ENCODE assay signal across 6 cellular contexts in genomic region chr14:20454359-20454644, GRCh38. TPM values are rescaled to one million over a fixed set of nuclear protein-coding genes. Genes with fewer than 3 reads are reported as not detected.
A peak's percentile ranks its signal among the peaks of the same experiment; 100 is the strongest.
DNase-seq lines count a peak whose midpoint lies in the region; ATAC-seq and TF ChIP-seq lines count a peak whose summit lies in the region.

No MANE protein-coding gene starts in this region.

- POLR2A ChIA-PET in activated CD4-positive, alpha-beta T cell treated with anti-CD3 and anti-CD28 coated beads for 36 hours (lab: Charles Lee) = interaction anchor here (0.9 to 2.7 kb wide), 3 partner anchors 9 to 111 kb away, joined by 4 to 44 read pairs (median 35); partner anchors contain the start of genes PARP2 and PNP
- POLR2A ChIA-PET in activated CD8-positive, alpha-beta T cell treated with anti-CD3 and anti-CD28 coated beads for 36 hours (lab: Charles Lee) = interaction anchor here (1.1 to 5.0 kb wide), 14 partner anchors 10 to 228 kb away, joined by 3 to 43 read pairs (median 10); partner anchors contain the start of genes PARP2, PNP and TEP1

- H3K36me3 ChIP-seq in HUES64 (ENCODE audit: insufficient read depth, low read length) (peaks cover 71% of the 10 kb centered on the region), right lobe of liver (peaks cover 0 to 60% (median 22%) of the 10 kb centered on the region in 4 donors)

- no peak for TF ChIP-seq CTCF in activated CD8-positive, alpha-beta T cell treated with anti-CD3 and anti-CD28 coated beads for 36 hours (IDR thresholded peaks at IDR 0.05)
- TF ChIP-seq CTCF in right lobe of liver (IDR thresholded peaks at IDR 0.05) = no peak

- H3K4me1 ChIP-seq in HUES64 (ENCODE audit: insufficient read depth, low read length) (peaks cover 9% of the 10 kb centered on the region; the same call in 1 of the 2 replicates), right lobe of liver (peaks cover 0 to 17% (median 7%) of the 10 kb centered on the region in 4 donors)

- H3K27ac Mint-ChIP-seq in activated CD4-positive, alpha-beta T cell treated with anti-CD3 and anti-CD28 coated beads for 36 hours = no peak overlapping the region
- no peak overlapping the region for H3K27ac Mint-ChIP-seq in activated CD8-positive, alpha-beta T cell treated with anti-CD3 and anti-CD28 coated beads for 36 hours

- ATAC-seq in activated CD4-positive, alpha-beta T cell treated with anti-CD3 and anti-CD28 coated beads for 36 hours = peak; percentile 42
- peak; percentile 47 for ATAC-seq in activated CD8-positive, alpha-beta T cell treated with anti-CD3 and anti-CD28 coated beads for 36 hours
- peak; percentile 62 to 71 (median 65) for ATAC-seq in right lobe of liver

- CTCF ChIA-PET in activated CD4-positive, alpha-beta T cell treated with anti-CD3 and anti-CD28 coated beads for 36 hours (lab: Charles Lee) = interaction anchor here (1.4 to 4.6 kb wide), 2 partner anchors 39 to 156 kb away, joined by 5 to 25 read pairs; no protein-coding TSS in a partner anchor
- CTCF ChIA-PET in activated CD8-positive, alpha-beta T cell treated with anti-CD3 and anti-CD28 coated beads for 36 hours (lab: Charles Lee) = interaction anchor here (0.9 to 9.2 kb wide), 5 partner anchors 12 to 237 kb away, joined by 3 to 72 read pairs (median 4); partner anchors contain the start of genes CCNB1IP1 and TEP1

- H3K27me3 ChIP-seq in HUES64 (ENCODE audit: insufficient read depth, low read length) = no peaks in the 10 kb centered on the region
- H3K27me3 ChIP-seq in right lobe of liver = no peaks in the 10 kb centered on the region

- H3K4me3 Mint-ChIP-seq in activated CD4-positive, alpha-beta T cell treated with anti-CD3 and anti-CD28 coated beads for 36 hours = no peak overlapping the region
- no peak overlapping the region for H3K4me3 Mint-ChIP-seq in activated CD8-positive, alpha-beta T cell treated with anti-CD3 and anti-CD28 coated beads for 36 hours

- H3K9me3 ChIP-seq in HUES64 (ENCODE audit: insufficient read depth, low read depth, low read length) (no peaks in the 10 kb centered on the region), right lobe of liver (no peaks in the 10 kb centered on the region)

- intact Hi-C loops in activated CD4-positive, alpha-beta T cell treated with anti-CD3 and anti-CD28 coated beads for 36 hours (cut with DNase I, micrococcal nuclease) = loop anchor here (1.0 to 2.0 kb wide), 9 partner anchors 14 to 814 kb away; partner anchors contain the start of genes CCNB1IP1 (in 1 of the 2), HNRNPC (in 1 of the 2), METTL17 (in 1 of the 2) and PNP (in 1 of the 2)
- intact Hi-C loops in activated CD8-positive, alpha-beta T cell treated with anti-CD3 and anti-CD28 coated beads for 36 hours (cut with micrococcal nuclease) = loop anchor here (2.0 kb wide), 1 partner anchor 42 kb away; the partner anchor contains the start of gene TEP1
- intact Hi-C loops in right lobe of liver (cut with DNase I) = no loop called here

- H3K27me3 Mint-ChIP-seq in activated CD4-positive, alpha-beta T cell treated with anti-CD3 and anti-CD28 coated beads for 36 hours = no peaks in the 10 kb centered on the region
- H3K27me3 Mint-ChIP-seq in activated CD8-positive, alpha-beta T cell treated with anti-CD3 and anti-CD28 coated beads for 36 hours = no peaks in the 10 kb centered on the region

- TF ChIP-seq POLR2A in right lobe of liver (IDR thresholded peaks at IDR 0.05) = no peak

- DNase-seq in activated CD4-positive, alpha-beta T cell treated with anti-CD3 and anti-CD28 coated beads for 36 hours = peak; percentile 91
- no peak for DNase-seq in activated CD4-positive, alpha-beta T cell treated with anti-CD3 and anti-CD28 coated beads for 48 hours
- DNase-seq in activated CD8-positive, alpha-beta T cell treated with anti-CD3 and anti-CD28 coated beads for 36 hours = peak; percentile 90
- DNase-seq in right lobe of liver (peak in 1 of 3 donors; percentile 83), SW480 (ENCODE audit: low spot score) (no peak)

- 0% methylated on average over 17 of the region's 17 CpGs for whole genome bisulfite sequencing in HUES64
- 1% methylated on average over 17 of the region's 17 CpGs for WGBS in right lobe of liver (ENCODE audit: insufficient coverage, low coverage, low lambda C conversion rate, missing lambda C conversion rate)

- peaks cover 13% of the 10 kb centered on the region for H3K4me1 Mint-ChIP-seq in activated CD4-positive, alpha-beta T cell treated with anti-CD3 and anti-CD28 coated beads for 36 hours
- H3K4me1 Mint-ChIP-seq in activated CD8-positive, alpha-beta T cell treated with anti-CD3 and anti-CD28 coated beads for 36 hours (ENCODE audit: low read depth) = peaks cover 16% of the 10 kb centered on the region

- H3K27ac ChIP-seq in HUES64 (ENCODE audit: low read depth, low read length) = peak overlapping the region; percentile 98
- peak overlapping the region; percentile 78 to 89 (median 80) for H3K27ac ChIP-seq in right lobe of liver

- peaks cover 42% of the 10 kb centered on the region for H3K36me3 Mint-ChIP-seq in activated CD4-positive, alpha-beta T cell treated with anti-CD3 and anti-CD28 coated beads for 36 hours (ENCODE audit: low read depth)
- H3K36me3 Mint-ChIP-seq in activated CD8-positive, alpha-beta T cell treated with anti-CD3 and anti-CD28 coated beads for 36 hours (ENCODE audit: low read depth) = peaks cover 31% of the 10 kb centered on the region

- H3K4me3 ChIP-seq in HUES64 (ENCODE audit: low read length) (peak overlapping the region; percentile 90), right lobe of liver (peak overlapping the region; percentile 69 to 81 (median 71))

- H3K9ac ChIP-seq in HUES64 (ENCODE audit: low read depth, low read length) = peak overlapping the region; percentile 99

- no peaks in the 10 kb centered on the region for H3K9me3 Mint-ChIP-seq in activated CD4-positive, alpha-beta T cell treated with anti-CD3 and anti-CD28 coated beads for 36 hours (ENCODE audit: low read depth)
- no peaks in the 10 kb centered on the region for H3K9me3 Mint-ChIP-seq in activated CD8-positive, alpha-beta T cell treated with anti-CD3 and anti-CD28 coated beads for 36 hours

RNA-seq across cellular contexts. Expression of gene OSGEP, which starts 0.3 kb away (rescaled TPM):
- total RNA-seq in activated CD4-positive, alpha-beta T cell treated with anti-CD3 and anti-CD28 coated beads for 36 hours = 10 to 100 TPM; 46.2 to 47.5 TPM
- 32.5 TPM for polyA plus RNA-seq in HUES64 (2013, experiment 1 of 2)
- 26.3 TPM for polyA plus RNA-seq in HUES64 (2013, experiment 2 of 2)
- 10 to 100 TPM; 39.5 to 40.7 TPM for total RNA-seq in activated CD8-positive, alpha-beta T cell treated with anti-CD3 and anti-CD28 coated beads for 36 hours
- 10 to 100 TPM; 11.2 to 43.8 (median 14.4) TPM for total RNA-seq in right lobe of liver

RNA-seq across cellular contexts. Expression of gene APEX1, which starts 0.7 kb away (rescaled TPM):
- total RNA-seq in activated CD4-positive, alpha-beta T cell treated with anti-CD3 and anti-CD28 coated beads for 36 hours = 100 to 1,000 TPM; 216 to 257 TPM
- 343 TPM for polyA plus RNA-seq in HUES64 (2013, experiment 1 of 2)
- 344 TPM for polyA plus RNA-seq in HUES64 (2013, experiment 2 of 2)
- 100 to 1,000 TPM; 196 to 211 TPM for total RNA-seq in activated CD8-positive, alpha-beta T cell treated with anti-CD3 and anti-CD28 coated beads for 36 hours
- total RNA-seq in right lobe of liver = 10 to 100 TPM; 50.2 to 87.0 (median 59.8) TPM

RNA-seq across cellular contexts. Expression of gene PIP4P1, which starts 6.9 kb away (rescaled TPM):
- total RNA-seq in activated CD4-positive, alpha-beta T cell treated with anti-CD3 and anti-CD28 coated beads for 36 hours = 10 to 100 TPM; 24.2 to 24.7 TPM
- polyA plus RNA-seq in HUES64 (2013, experiment 1 of 2) = 28.4 TPM
- 30.2 TPM for polyA plus RNA-seq in HUES64 (2013, experiment 2 of 2)
- total RNA-seq in activated CD8-positive, alpha-beta T cell treated with anti-CD3 and anti-CD28 coated beads for 36 hours = 10 to 100 TPM; 21.0 to 27.3 TPM
- total RNA-seq in right lobe of liver = 10 to 100 TPM in 4 of 6 experiments, 1 to 10 TPM in 2; 7.0 to 13.8 (median 11.4) TPM

RNA-seq across cellular contexts. Expression of gene PNP, which starts 14.9 kb away (rescaled TPM):
- total RNA-seq in activated CD4-positive, alpha-beta T cell treated with anti-CD3 and anti-CD28 coated beads for 36 hours = 100 to 1,000 TPM; 160 to 164 TPM
- 77.1 TPM for polyA plus RNA-seq in HUES64 (2013, experiment 1 of 2)
- polyA plus RNA-seq in HUES64 (2013, experiment 2 of 2) = 67.5 TPM
- 100 to 1,000 TPM; 176 to 183 TPM for total RNA-seq in activated CD8-positive, alpha-beta T cell treated with anti-CD3 and anti-CD28 coated beads for 36 hours
- total RNA-seq in right lobe of liver = 10 to 100 TPM; 22.1 to 48.9 (median 30.9) TPM

RNA-seq across cellular contexts. Expression of gene KLHL33, which starts 18.3 kb away (rescaled TPM):
- under 1 TPM; 0.05 to 0.09 TPM for total RNA-seq in activated CD4-positive, alpha-beta T cell treated with anti-CD3 and anti-CD28 coated beads for 36 hours
- polyA plus RNA-seq in HUES64 (2013, experiment 1 of 2) = not detected
- not detected for polyA plus RNA-seq in HUES64 (2013, experiment 2 of 2)
- under 1 TPM; 0.54 to 0.59 TPM for total RNA-seq in activated CD8-positive, alpha-beta T cell treated with anti-CD3 and anti-CD28 coated beads for 36 hours
- total RNA-seq in right lobe of liver = under 1 TPM in 5 of 6 experiments, not detected in 1; 0.06 to 0.19 (median 0.11) TPM

Comparison
In these comparisons a context has a peak if more than half of its experiments do, and no peak if none do; other contexts are left out.
1. DNase-seq: peak in activated CD4-positive, alpha-beta T cell treated with anti-CD3 and anti-CD28 coated beads for 36 hours (single experiment) and activated CD8-positive, alpha-beta T cell treated with anti-CD3 and anti-CD28 coated beads for 36 hours (single experiment); none in activated CD4-positive, alpha-beta T cell treated with anti-CD3 and anti-CD28 coated beads for 48 hours (single experiment) and SW480 (single experiment).
2. intact Hi-C loops: an anchor here in activated CD4-positive, alpha-beta T cell treated with anti-CD3 and anti-CD28 coated beads for 36 hours (1.0 to 2.0 kb wide) and activated CD8-positive, alpha-beta T cell treated with anti-CD3 and anti-CD28 coated beads for 36 hours (2.0 kb wide); none called in right lobe of liver.
3. Peak in every context shown above with its lines, with median percentiles within 50 percentile points of each other: ATAC-seq.